ENCODE assay signal across 27 cellular contexts in the genomic region with DNA sequence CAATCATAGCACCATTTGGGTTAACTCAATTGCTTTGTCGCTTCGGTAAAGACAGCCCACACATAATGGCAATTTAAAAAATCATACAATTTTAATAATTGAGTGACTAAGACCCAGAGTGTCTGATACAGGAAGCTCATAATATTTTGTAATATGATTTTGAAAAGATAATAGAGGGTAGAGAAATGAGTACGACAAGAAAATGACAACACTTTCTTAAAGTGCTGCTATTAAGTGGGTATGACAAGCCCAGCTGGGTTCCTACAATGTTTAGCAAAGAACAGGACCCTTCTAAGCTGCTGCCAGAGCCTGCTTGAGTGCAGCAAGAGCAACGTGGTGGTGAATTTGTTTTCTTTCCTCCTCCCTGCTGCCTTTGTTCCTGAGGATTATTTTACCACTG.
A peak's percentile ranks its signal among the peaks of the same experiment; 100 is the strongest.
DNase-seq lines count a peak whose midpoint lies in the region; ATAC-seq and TF ChIP-seq lines count a peak whose summit lies in the region.
"Had no signal": no experiment of that assay in that cellular context is flagged by ENCODE, and none has a peak within 500 bp of the region (broad histone marks: within the 10 kb centered on the region; RNA-seq: fewer than 3 reads in every experiment).

No MANE protein-coding gene starts in this region.

- peak; percentile 80 for DNase-seq in A673 (ENCODE audit: low spot score)
- DNase-seq in COR-L47 (lab: John Stamatoyannopoulos, UW) = peak; percentile 13
- DNase-seq in NCI-H748 treated with DMSO at 0.1 percent for 48 hours (lab: John Stamatoyannopoulos, UW) = peak; percentile 48
- DNase-seq in neural progenitor cell (ENCODE audit: low spot score) = peak; percentile 41
- no peak for DNase-seq in foreskin keratinocyte
- DNase-seq in stimulated activated naive B cell treated with anti-CD40 and anti-IgM and Interleukin-4, amounts not matched to agents 10 μg/mL and 1 μg/mL and 100 μg/mL, for 72 hours = no peak
- no peak for DNase-seq in Caco-2
- DNase-seq: Calu3; CD8-positive, alpha-beta T cell; DND-41; GOT3; HFFc6; KG1; MG63; NCI-H1105 treated with DMSO at 0.1 percent for 48 hours; NCI-H1694; NCI-H2029 treated with DMSO at 0.1 percent for 48 hours; NCI-H2171; NCI-H226; NCI-H510A; NCI-H774; PC-9; T-helper 1 cell had no signal

- POLR2A ChIA-PET in A673 (lab: Charles Lee; ENCODE audit: low non-redundant PET) = no interaction called here
- POLR2A ChIA-PET in Caco-2 (lab: Charles Lee) = interaction anchor here (0.6 kb wide), 1 partner anchor 54 kb away, joined by 3 read pairs; no protein-coding TSS in a partner anchor

- no peak for TF ChIP-seq CTCF in A673 (conservative IDR thresholded peaks at IDR 0.05; ENCODE audit: low read depth, low read length)
- no peak for TF ChIP-seq CTCF in neural progenitor cell (IDR thresholded peaks at IDR 0.05)
- TF ChIP-seq CTCF in foreskin keratinocyte (conservative IDR thresholded peaks at IDR 0.05) = no peak
- no peak for TF ChIP-seq CTCF in Caco-2 (IDR thresholded peaks at IDR 0.05; ENCODE audit: insufficient read depth in 1 of 2, low read depth in 1 of 2, low read length in 1 of 2, severe bottlenecking in 1 of 2, unreplicated experiment in 1 of 2)

- H4K20me1 ChIP-seq in neural progenitor cell (ENCODE audit: low read depth) = no peaks in the 10 kb centered on the region

- H3K36me3 Mint-ChIP-seq in neural progenitor cell (no peaks in the 10 kb centered on the region), Caco-2 (ENCODE audit: insufficient read depth, unreplicated experiment) (no peaks in the 10 kb centered on the region)
- no peaks in the 10 kb centered on the region for H3K36me3 Mint-ChIP-seq in stimulated activated naive B cell treated with anti-CD40 and anti-IgM and Interleukin-4, amounts not matched to agents 10 μg/mL and 1 μg/mL and 100 μg/mL, for 72 hours
- H3K36me3 Mint-ChIP-seq: CD8-positive, alpha-beta T cell had no signal

- H3K4me1 ChIP-seq in A673 (ENCODE audit: insufficient read depth, low read length, poor library complexity, severe bottlenecking) (peaks cover 5% of the 10 kb centered on the region), neural progenitor cell (peaks cover 26% of the 10 kb centered on the region), foreskin keratinocyte (no peaks in the 10 kb centered on the region), Caco-2 (no peaks in the 10 kb centered on the region)
- H3K4me1 ChIP-seq: HAP-1, SJSA1 had no signal

- H2AFZ ChIP-seq in neural progenitor cell (replicated peaks) = no peak overlapping the region
- H2AFZ ChIP-seq: PC-9 had no signal

- intact Hi-C loops in A673 (cut with micrococcal nuclease; ENCODE audit: unreplicated experiment) (loop anchor here (5.0 kb wide), 1 partner anchor 795 kb away; no protein-coding TSS in a partner anchor), Caco-2 (cut with micrococcal nuclease; ENCODE audit: unreplicated experiment) (no loop called here)

- no peaks in the 10 kb centered on the region for H3K79me2 ChIP-seq in neural progenitor cell (ENCODE audit: low read depth)

- H3K4me3 ChIP-seq in A673 (ENCODE audit: low read depth, low read length, poor library complexity, severe bottlenecking) (no peak overlapping the region), neural progenitor cell (no peak overlapping the region), Caco-2 (ENCODE audit: low read depth, low read length) (no peak overlapping the region)
- H3K4me3 ChIP-seq: HAP-1, MG63, PC-9, SJSA1 had no signal

- peaks cover 30% of the 10 kb centered on the region for H3K4me1 Mint-ChIP-seq in neural progenitor cell
- no peaks in the 10 kb centered on the region for H3K4me1 Mint-ChIP-seq in stimulated activated naive B cell treated with anti-CD40 and anti-IgM and Interleukin-4, amounts not matched to agents 10 μg/mL and 1 μg/mL and 100 μg/mL, for 72 hours
- peaks cover 6% of the 10 kb centered on the region for H3K4me1 Mint-ChIP-seq in Caco-2 (ENCODE audit: low read depth, unreplicated experiment)
- H3K4me1 Mint-ChIP-seq: B cell had no signal

- peak overlapping the region; percentile 75 for H3K27ac Mint-ChIP-seq in neural progenitor cell
- H3K27ac Mint-ChIP-seq in stimulated activated naive B cell treated with anti-CD40 and anti-IgM and Interleukin-4, amounts not matched to agents 10 μg/mL and 1 μg/mL and 100 μg/mL, for 72 hours = no peak overlapping the region
- H3K27ac Mint-ChIP-seq in Caco-2 (ENCODE audit: unreplicated experiment) = no peak overlapping the region
- H3K27ac Mint-ChIP-seq: B cell; CD8-positive, alpha-beta T cell; HFFc6 had no signal

- no peaks in the 10 kb centered on the region for H3F3A ChIP-seq in neural progenitor cell (ENCODE audit: low read depth)

- BruUV-seq in A673 (replicated peaks; lab: Mats Ljungman, UMichigan) (no TSS peak), Caco-2 (replicated peaks; lab: Mats Ljungman, UMichigan) (no TSS peak)

- peak overlapping the region; percentile 5 for H3K4me2 ChIP-seq in neural progenitor cell
- H3K4me2 ChIP-seq: PC-9 had no signal

- no peak overlapping the region for H3K27ac ChIP-seq in A673 (ENCODE audit: low read depth, low read length, poor library complexity, severe bottlenecking)
- no peak overlapping the region for H3K27ac ChIP-seq in neural progenitor cell
- H3K27ac ChIP-seq in foreskin keratinocyte = no peak overlapping the region
- H3K27ac ChIP-seq: C4-2B, PC-9, SJSA1 had no signal

- CTCF ChIA-PET in A673 (lab: Charles Lee) (interaction anchor here (1.1 kb wide), 1 partner anchor 848 kb away, joined by 8 read pairs; no protein-coding TSS in a partner anchor), Caco-2 (lab: Charles Lee) (no interaction called here)

- no peak overlapping the region for H3K9ac ChIP-seq in neural progenitor cell

- H3K27me3 Mint-ChIP-seq in neural progenitor cell (ENCODE audit: insufficient read depth, low read depth) (peaks cover 3% of the 10 kb centered on the region), Caco-2 (ENCODE audit: insufficient read depth, unreplicated experiment) (no peaks in the 10 kb centered on the region)
- H3K27me3 Mint-ChIP-seq in stimulated activated naive B cell treated with anti-CD40 and anti-IgM and Interleukin-4, amounts not matched to agents 10 μg/mL and 1 μg/mL and 100 μg/mL, for 72 hours = no peaks in the 10 kb centered on the region
- H3K27me3 Mint-ChIP-seq: B cell had no signal

- peaks cover 49% of the 10 kb centered on the region for H3K27me3 ChIP-seq in A673 (replicated peaks; ENCODE audit: insufficient read depth, low read depth, low read length, poor library complexity)
- H3K27me3 ChIP-seq in neural progenitor cell = no peaks in the 10 kb centered on the region
- peaks cover 5% of the 10 kb centered on the region for H3K27me3 ChIP-seq in foreskin keratinocyte
- H3K27me3 ChIP-seq in Caco-2 (replicated peaks; ENCODE audit: control insufficient read depth, insufficient read depth, low read length) = no peaks in the 10 kb centered on the region
- H3K27me3 ChIP-seq: MG63, SJSA1 had no signal

- no peaks in the 10 kb centered on the region for H3K9me3 Mint-ChIP-seq in neural progenitor cell
- peaks cover 2 to 3% of the 10 kb centered on the region in 2 donors for H3K9me3 Mint-ChIP-seq in stimulated activated naive B cell treated with anti-CD40 and anti-IgM and Interleukin-4, amounts not matched to agents 10 μg/mL and 1 μg/mL and 100 μg/mL, for 72 hours
- peaks cover 10% of the 10 kb centered on the region for H3K9me3 Mint-ChIP-seq in Caco-2 (ENCODE audit: unreplicated experiment)
- H3K9me3 Mint-ChIP-seq: CD8-positive, alpha-beta T cell; HFFc6 had no signal

- no peak for ATAC-seq in foreskin keratinocyte
- no peak for ATAC-seq in stimulated activated naive B cell treated with anti-CD40 and anti-IgM and Interleukin-4, amounts not matched to agents 10 μg/mL and 1 μg/mL and 100 μg/mL, for 72 hours (replicated peaks)
- ATAC-seq: CD8-positive, alpha-beta T cell had no signal

- H3K9me3 ChIP-seq in A673 (ENCODE audit: low read depth, low read length, poor library complexity, severe bottlenecking) (no peaks in the 10 kb centered on the region), neural progenitor cell (ENCODE audit: low read depth) (no peaks in the 10 kb centered on the region), Caco-2 (no peaks in the 10 kb centered on the region)
- H3K9me3 ChIP-seq: HAP-1, SJSA1 had no signal

- H3K36me3 ChIP-seq in A673 (ENCODE audit: insufficient read depth, low read length, poor library complexity, severe bottlenecking) (no peaks in the 10 kb centered on the region), neural progenitor cell (no peaks in the 10 kb centered on the region), Caco-2 (ENCODE audit: control insufficient read depth, insufficient read depth, low read length) (no peaks in the 10 kb centered on the region)
- H3K36me3 ChIP-seq: HAP-1, MG63, SJSA1 had no signal

- no peak overlapping the region for H3K4me3 Mint-ChIP-seq in neural progenitor cell
- no peak overlapping the region for H3K4me3 Mint-ChIP-seq in stimulated activated naive B cell treated with anti-CD40 and anti-IgM and Interleukin-4, amounts not matched to agents 10 μg/mL and 1 μg/mL and 100 μg/mL, for 72 hours
- no peak overlapping the region for H3K4me3 Mint-ChIP-seq in Caco-2 (ENCODE audit: unreplicated experiment)
- H3K4me3 Mint-ChIP-seq: B cell; CD8-positive, alpha-beta T cell; HFFc6 had no signal

Comparison
In these comparisons a context has a peak if more than half of its experiments do, and no peak if none do; other contexts are left out.
1. DNase-seq: peak in A673 (single experiment), COR-L47 (single experiment), NCI-H748 treated with DMSO at 0.1 percent for 48 hours (single experiment) and neural progenitor cell (single experiment); none in foreskin keratinocyte (0 of 2), stimulated activated naive B cell treated with anti-CD40 and anti-IgM and Interleukin-4, amounts not matched to agents 10 μg/mL and 1 μg/mL and 100 μg/mL, for 72 hours (single experiment) and Caco-2 (0 of 2).